ENCODE assay signal across 1 cellular context in the genomic region with DNA sequence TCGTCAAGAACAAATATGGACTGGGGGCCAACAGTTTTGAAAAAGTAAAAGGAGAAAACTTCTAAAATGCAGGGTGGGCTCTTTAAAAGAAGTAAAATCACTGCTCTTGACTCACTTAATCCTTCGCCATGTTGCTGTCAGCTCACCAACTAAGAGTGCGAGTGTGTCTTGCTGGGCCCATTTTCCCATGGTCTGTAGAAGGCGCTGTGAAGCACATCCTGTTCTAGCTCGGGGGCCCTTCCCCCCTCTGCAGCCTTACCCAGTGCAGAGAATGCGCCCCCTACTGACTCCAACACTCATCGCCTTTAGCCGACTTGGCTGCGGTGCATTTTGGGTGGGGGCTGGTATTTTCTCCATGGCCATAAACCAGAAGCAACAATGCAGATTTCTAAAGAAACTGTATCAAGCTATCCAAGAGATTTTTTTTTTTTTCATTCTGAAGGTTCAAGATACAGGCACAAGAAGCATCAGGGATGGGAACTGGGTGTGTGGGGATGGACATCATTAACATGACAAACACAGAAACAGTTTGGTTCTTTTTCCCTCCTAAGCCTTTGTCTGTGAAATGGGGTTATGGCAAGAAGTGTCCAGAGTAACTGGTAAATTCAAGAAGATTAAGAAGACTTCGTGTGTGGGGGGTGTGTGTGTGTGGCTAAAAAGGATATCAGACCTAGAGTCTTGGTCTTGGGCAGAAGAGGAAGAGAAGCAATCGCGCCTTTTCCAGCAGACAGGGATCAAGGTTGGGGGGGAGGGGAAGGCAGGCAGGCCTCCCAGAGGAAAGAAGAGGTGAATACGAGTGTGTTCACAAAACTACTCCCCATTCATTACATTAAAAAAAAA.
A peak's percentile ranks its signal among the peaks of the same experiment; 100 is the strongest.
TF ChIP-seq lines count a peak whose summit lies in the region.

No MANE protein-coding gene starts in this region.

TF ChIP-seq in GM23338, 12 proteins besides CTCF, POLR2A, EP300 and RAD21 (continued from another document):
- TF ChIP-seq EZH2 (IDR thresholded peaks at IDR 0.05; ENCODE audit: low read depth, unreplicated experiment) (no peak), JUNB (IDR thresholded peaks at IDR 0.05; ENCODE audit: unreplicated experiment) (no peak), NANOG (IDR thresholded peaks at IDR 0.05; ENCODE audit: borderline replicate concordance) (no peak), CREB1 (CRISPR knock-in tag; IDR thresholded peaks at IDR 0.05; ENCODE audit: low read depth) (peak; percentile 70; the same call in 1 of the 2 replicates), ZNF331 (CRISPR knock-in tag; IDR thresholded peaks at IDR 0.05; ENCODE audit: low read depth) (0 out of 2 replicates have a peak, but pooled peaks have one; percentile 2), STAT1 (IDR thresholded peaks at IDR 0.05; ENCODE audit: unreplicated experiment) (no peak)
